In genomic region chr1:220908757-220909156, GRCh38 we compare ENCODE assay signal across 9 cellular contexts. TPM values are rescaled to one million over a fixed set of nuclear protein-coding genes. Genes with fewer than 3 reads are reported as not detected.
DNase-seq lines count a peak whose midpoint lies in the region; ATAC-seq and TF ChIP-seq lines count a peak whose summit lies in the region.
"Had no signal": no experiment of that assay in that cellular context is flagged by ENCODE, and none has a peak within 500 bp of the region (broad histone marks: within the 10 kb centered on the region; RNA-seq: fewer than 3 reads in every experiment).

No MANE protein-coding gene starts in this region.

- no peaks in the 10 kb centered on the region for H3K9me3 ChIP-seq in left ventricle myocardium inferior (replicated peaks)
- H3K9me3 ChIP-seq in CD8-positive, alpha-beta T cell (ENCODE audit: low read length), result no peaks in the 10 kb centered on the region

- CTCF ChIA-PET in CD8-positive, alpha-beta T cell (lab: Charles Lee), result interaction anchor here (1.3 kb wide), 1 partner anchor 10 kb away, joined by 3 read pairs; no protein-coding TSS in a partner anchor

- H3K27me3 ChIP-seq in left ventricle myocardium inferior (ENCODE audit: low read depth), result no peaks in the 10 kb centered on the region
- H3K27me3 ChIP-seq in CD8-positive, alpha-beta T cell (ENCODE audit: insufficient read depth, low read length), result no peaks in the 10 kb centered on the region

- intact Hi-C loops in left ventricle myocardium inferior (cut with micrococcal nuclease), result no loop called here
- intact Hi-C loops in CD8-positive, alpha-beta T cell (cut with DNase I, micrococcal nuclease), result no loop called here

- no peak overlapping the region for H3K27ac ChIP-seq in left ventricle myocardium inferior (replicated peaks)
- no peak overlapping the region for H3K27ac ChIP-seq in CD8-positive, alpha-beta T cell (ENCODE audit: low read depth, low read length)

- no peak overlapping the region for H3K27ac Mint-ChIP-seq in CD8-positive, alpha-beta T cell

- peaks cover 16% of the 10 kb centered on the region for H3K27me3 Mint-ChIP-seq in CD8-positive, alpha-beta T cell (ENCODE audit: low read depth)

- POLR2A ChIA-PET in CD8-positive, alpha-beta T cell (lab: Charles Lee), result no interaction called here

- no peak for DNase-seq in AG09319 (ENCODE audit: extremely low read depth, low read depth)
- peak; percentile 41 for DNase-seq in RPMI7951 (ENCODE audit: low read depth)
- no peak for DNase-seq in left ventricle myocardium inferior
- no peak for DNase-seq in NCI-H1930 (lab: John Stamatoyannopoulos, UW)
- no peak for DNase-seq in CD8-positive, alpha-beta T cell
- DNase-seq in NCI-H187 (lab: John Stamatoyannopoulos, UW), result no peak
- DNase-seq: naive B cell had no signal

- H3K36me3 ChIP-seq in left ventricle myocardium inferior, result no peaks in the 10 kb centered on the region
- H3K36me3 ChIP-seq in CD8-positive, alpha-beta T cell (ENCODE audit: insufficient read depth, low read length), result no peaks in the 10 kb centered on the region

- H3K4me3 ChIP-seq in left ventricle myocardium inferior, result no peak overlapping the region
- H3K4me3 ChIP-seq in CD8-positive, alpha-beta T cell (ENCODE audit: low read depth, low read length), result no peak overlapping the region

- ATAC-seq in GM19455 (IDR thresholded peaks at IDR 0.05; ENCODE audit: unreplicated experiment) (peak; percentile 61), HG03135 (IDR thresholded peaks at IDR 0.05; ENCODE audit: unreplicated experiment) (no peak)
- no peak for ATAC-seq in CD8-positive, alpha-beta T cell

- peak; percentile 49 for TF ChIP-seq CTCF in AG09319 (IDR thresholded peaks at IDR 0.05; ENCODE audit: low read depth, low read length)
- TF ChIP-seq CTCF in left ventricle myocardium inferior (IDR thresholded peaks at IDR 0.05; ENCODE audit: borderline replicate concordance), result peak; percentile 76
- no peak for TF ChIP-seq CTCF in CD8-positive, alpha-beta T cell (IDR thresholded peaks at IDR 0.05)

- no peaks in the 10 kb centered on the region for H3K4me1 Mint-ChIP-seq in CD8-positive, alpha-beta T cell (ENCODE audit: low read depth)

- no peaks in the 10 kb centered on the region for H3K9me3 Mint-ChIP-seq in CD8-positive, alpha-beta T cell
- H3K9me3 Mint-ChIP-seq: naive B cell had no signal

- H3K36me3 Mint-ChIP-seq in CD8-positive, alpha-beta T cell, result no peaks in the 10 kb centered on the region
- H3K36me3 Mint-ChIP-seq: naive B cell had no signal

- H3K4me3 Mint-ChIP-seq in CD8-positive, alpha-beta T cell, result no peak overlapping the region
- H3K4me3 Mint-ChIP-seq: naive B cell had no signal

- H3K4me1 ChIP-seq in left ventricle myocardium inferior, result no peaks in the 10 kb centered on the region
- H3K4me1 ChIP-seq in CD8-positive, alpha-beta T cell (ENCODE audit: insufficient read depth, low read length), result no peaks in the 10 kb centered on the region

RNA-seq across cellular contexts. Expression of gene HLX, which starts 29.5 kb away (rescaled TPM):
- total RNA-seq in RPMI7951 (2014; rRNA removed; shearing (Covaris generic)), result 5.2 TPM in 2 replicates
- total RNA-seq in left ventricle myocardium inferior, result 3.5 TPM
- not detected for total RNA-seq in CD8-positive, alpha-beta T cell
